Comparison of ENCODE assay signal across 28 cellular contexts in the genomic region with DNA sequence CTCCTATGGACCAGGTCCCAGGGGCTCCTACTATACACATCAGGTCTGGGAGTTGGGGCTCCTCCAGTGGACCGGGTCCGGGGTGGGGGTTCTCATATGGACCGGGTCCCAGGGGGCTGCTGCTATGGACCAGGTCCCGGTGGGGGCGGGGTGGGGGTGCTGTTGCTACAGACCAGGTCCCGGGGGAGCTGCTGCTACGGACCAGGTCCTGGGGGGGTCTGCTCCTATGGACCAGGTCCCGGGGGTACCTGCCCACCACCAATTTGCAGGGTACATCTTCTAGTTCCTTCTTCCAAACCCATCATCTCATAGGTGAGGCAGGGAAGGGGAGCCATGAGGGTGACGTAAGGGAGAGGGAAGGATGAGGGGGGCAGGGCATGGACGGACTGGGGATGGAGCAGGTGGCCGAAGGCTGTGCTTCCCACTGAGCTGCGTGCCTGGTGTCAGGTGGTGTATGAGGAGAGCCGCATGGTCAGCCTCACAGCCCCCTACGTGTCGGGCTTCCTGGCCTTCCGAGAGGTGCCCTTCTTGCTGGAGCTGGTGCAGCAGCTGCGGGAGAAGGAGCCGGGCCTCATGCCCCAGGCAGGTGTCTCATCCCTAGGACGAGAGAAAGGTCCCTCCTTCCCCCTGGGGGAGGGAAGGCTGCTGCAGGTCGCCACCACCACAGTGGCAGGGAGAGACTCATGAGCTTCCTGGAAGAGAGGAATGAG. TPM values are rescaled to one million over a fixed set of nuclear protein-coding genes. Genes with fewer than 3 reads are reported as not detected.
DNase-seq lines count a peak whose midpoint lies in the region; ATAC-seq and TF ChIP-seq lines count a peak whose summit lies in the region.
"Had no signal": no experiment of that assay in that cellular context is flagged by ENCODE, and none has a peak within 500 bp of the region (broad histone marks: within the 10 kb centered on the region; RNA-seq: fewer than 3 reads in every experiment).

No MANE protein-coding gene starts in this region.

- peaks cover 0 to 4% of the 10 kb centered on the region in 2 donors for H3K36me3 ChIP-seq in aorta (ENCODE audit: control insufficient read depth in 1 of 2, insufficient read depth in 2 of 2, low read length in 1 of 2)
- H3K36me3 ChIP-seq in upper lobe of left lung = peaks cover 0 to 32% (median 8%) of the 10 kb centered on the region in 4 donors
- H3K36me3 ChIP-seq: cardiac muscle cell had no signal

- H3K27ac Mint-ChIP-seq in stimulated activated naive CD8-positive, alpha-beta T cell treated with anti-CD3 and anti-CD28 coated beads, Interleukin-15, amount 100 ng/mL, for 72 hours = no peak overlapping the region
- H3K27ac Mint-ChIP-seq in natural killer cell treated with Interleukin-12 subunit alpha and Interleukin-12 subunit beta and Interleukin-15 and Interleukin-18, amount 100 ng/mL, for 72 hours = no peak overlapping the region
- H3K27ac Mint-ChIP-seq: activated naive CD4-positive, alpha-beta T cell treated with anti-CD3 and anti-CD28 coated beads, Interleukin-2, amount 10 ng/mL, durations not matched to agents 7 days and 5 days; naive thymus-derived CD8-positive, alpha-beta T cell had no signal

- no peak for TF ChIP-seq POLR2A in upper lobe of left lung (IDR thresholded peaks at IDR 0.05)

- peaks cover 5% of the 10 kb centered on the region for H3K36me3 Mint-ChIP-seq in natural killer cell treated with Interleukin-12 subunit alpha and Interleukin-12 subunit beta and Interleukin-15 and Interleukin-18, amount 100 ng/mL, for 72 hours

- TF ChIP-seq EP300 in upper lobe of left lung (IDR thresholded peaks at IDR 0.05) = no peak

- no peak for DNase-seq in stimulated activated naive CD8-positive, alpha-beta T cell treated with anti-CD3 and anti-CD28 coated beads, Interleukin-15, amount 100 ng/mL, for 72 hours
- no peak for DNase-seq in stimulated activated naive CD8-positive, alpha-beta T cell treated with anti-CD3 and anti-CD28 coated beads, Interleukin-15, Interleukin-2, amounts not matched to agents 100 U/mL and 50 U/mL, for 24 hours
- DNase-seq in NCI-H69 (lab: John Stamatoyannopoulos, UW) (peak; percentile 74), left colon (no peak), aorta (peak; percentile 47 to 70), upper lobe of left lung (no peak)
- no peak for DNase-seq in natural killer cell treated with Interleukin-12 subunit alpha and Interleukin-12 subunit beta and Interleukin-15 and Interleukin-18, amount 100 ng/mL, for 72 hours (ENCODE audit: low spot score)
- DNase-seq: activated CD4-positive, alpha-beta T cell treated with anti-CD3 and anti-CD28 coated beads for 4 hours; activated naive CD4-positive, alpha-beta T cell treated with anti-CD3 and anti-CD28 coated beads, Interleukin-2, amount 10 ng/mL, durations not matched to agents 7 days and 5 days; activated T-cell treated with anti-CD3 and anti-CD28 coated beads, Interleukin-2, amount 50 U/mL, for 48 hours; amygdala; cortex of kidney; foreskin melanocyte; Karpas-422; midbrain; MV-4-11; naive thymus-derived CD8-positive, alpha-beta T cell; NCI-H187 treated with DMSO at 0.1 percent for 48 hours; retina; stimulated activated CD4-positive, alpha-beta T cell treated with anti-CD3 and anti-CD28 coated beads, Interleukin-4, amount 100 ng/mL, for 1 hour; stimulated activated naive B cell treated with anti-CD40 and anti-IgM and Interleukin-4, amounts not matched to agents 10 μg/mL and 1 μg/mL and 100 μg/mL, for 72 hours had no signal

- no peaks in the 10 kb centered on the region for H3K27me3 ChIP-seq in aorta (ENCODE audit: control insufficient read depth in 1 of 2, insufficient read depth in 2 of 2, low read length in 1 of 2)
- H3K27me3 ChIP-seq in upper lobe of left lung = no peaks in the 10 kb centered on the region
- H3K27me3 ChIP-seq: cardiac muscle cell, esophagus muscularis mucosa, left lung had no signal

- H3K27ac ChIP-seq in aorta (ENCODE audit: low read depth in 1 of 2, low read length in 2 of 2) = no peak overlapping the region
- no peak overlapping the region for H3K27ac ChIP-seq in upper lobe of left lung
- H3K27ac ChIP-seq: C4-2B, cardiac muscle cell, esophagus muscularis mucosa, left lung, SK-N-MC had no signal

- peaks cover 13% of the 10 kb centered on the region for H3K27me3 Mint-ChIP-seq in stimulated activated naive CD8-positive, alpha-beta T cell treated with anti-CD3 and anti-CD28 coated beads, Interleukin-15, amount 100 ng/mL, for 72 hours
- H3K27me3 Mint-ChIP-seq in natural killer cell treated with Interleukin-12 subunit alpha and Interleukin-12 subunit beta and Interleukin-15 and Interleukin-18, amount 100 ng/mL, for 72 hours = no peaks in the 10 kb centered on the region
- H3K27me3 Mint-ChIP-seq: naive thymus-derived CD8-positive, alpha-beta T cell; stimulated activated naive B cell treated with anti-CD40 and anti-IgM and Interleukin-4, amounts not matched to agents 10 μg/mL and 1 μg/mL and 100 μg/mL, for 72 hours had no signal

- H3K9me3 Mint-ChIP-seq in stimulated activated naive CD8-positive, alpha-beta T cell treated with anti-CD3 and anti-CD28 coated beads, Interleukin-15, amount 100 ng/mL, for 72 hours = no peaks in the 10 kb centered on the region
- no peaks in the 10 kb centered on the region for H3K9me3 Mint-ChIP-seq in natural killer cell treated with Interleukin-12 subunit alpha and Interleukin-12 subunit beta and Interleukin-15 and Interleukin-18, amount 100 ng/mL, for 72 hours
- H3K9me3 Mint-ChIP-seq: activated naive CD4-positive, alpha-beta T cell treated with anti-CD3 and anti-CD28 coated beads, Interleukin-2, amount 10 ng/mL, durations not matched to agents 7 days and 5 days; naive thymus-derived CD8-positive, alpha-beta T cell; stimulated activated naive B cell treated with anti-CD40 and anti-IgM and Interleukin-4, amounts not matched to agents 10 μg/mL and 1 μg/mL and 100 μg/mL, for 72 hours had no signal

- 68% methylated on average over 20 of the region's 20 CpGs for WGBS in aorta, 2 donors
- 81 to 84% methylated on average over 13 to 17 of the region's 20 CpGs for WGBS in upper lobe of left lung, 2 donors

- peaks cover 16% of the 10 kb centered on the region for H3K4me1 Mint-ChIP-seq in stimulated activated naive CD8-positive, alpha-beta T cell treated with anti-CD3 and anti-CD28 coated beads, Interleukin-15, amount 100 ng/mL, for 72 hours
- peaks cover 12 to 17% of the 10 kb centered on the region in 2 donors for H3K4me1 Mint-ChIP-seq in natural killer cell treated with Interleukin-12 subunit alpha and Interleukin-12 subunit beta and Interleukin-15 and Interleukin-18, amount 100 ng/mL, for 72 hours (ENCODE audit: low read depth in 2 of 2)

- intact Hi-C loops in left colon (cut with DNase I, micrococcal nuclease) (loop anchor here in 1 of 2 donors (10.0 kb wide), 1 partner anchor 553 kb away; no protein-coding TSS in a partner anchor), aorta (cut with DNase I) (no loop called here)

- no peak overlapping the region for H3K4me3 ChIP-seq in aorta (ENCODE audit: low read length in 2 of 2)
- no peak overlapping the region for H3K4me3 ChIP-seq in upper lobe of left lung
- H3K4me3 ChIP-seq: cardiac muscle cell, esophagus muscularis mucosa, left lung, SK-N-MC, smooth muscle cell had no signal

- no peaks in the 10 kb centered on the region for H3K9me3 ChIP-seq in aorta (ENCODE audit: control insufficient read depth, low read length)
- H3K9me3 ChIP-seq in upper lobe of left lung = no peaks in the 10 kb centered on the region
- H3K9me3 ChIP-seq: esophagus muscularis mucosa, left lung had no signal

- H3K4me3 Mint-ChIP-seq in stimulated activated naive CD8-positive, alpha-beta T cell treated with anti-CD3 and anti-CD28 coated beads, Interleukin-15, amount 100 ng/mL, for 72 hours = no peak overlapping the region
- H3K4me3 Mint-ChIP-seq in natural killer cell treated with Interleukin-12 subunit alpha and Interleukin-12 subunit beta and Interleukin-15 and Interleukin-18, amount 100 ng/mL, for 72 hours = no peak overlapping the region
- H3K4me3 Mint-ChIP-seq: activated naive CD4-positive, alpha-beta T cell treated with anti-CD3 and anti-CD28 coated beads, Interleukin-2, amount 10 ng/mL, durations not matched to agents 7 days and 5 days; naive thymus-derived CD8-positive, alpha-beta T cell; stimulated activated naive B cell treated with anti-CD40 and anti-IgM and Interleukin-4, amounts not matched to agents 10 μg/mL and 1 μg/mL and 100 μg/mL, for 72 hours had no signal

- no peaks in the 10 kb centered on the region for H3K4me1 ChIP-seq in aorta (ENCODE audit: control insufficient read depth in 1 of 2, insufficient read depth in 2 of 2, low read length in 2 of 2)
- peaks cover 4 to 16% (median 14%) of the 10 kb centered on the region in 4 donors for H3K4me1 ChIP-seq in upper lobe of left lung

- TF ChIP-seq CTCF in upper lobe of left lung (IDR thresholded peaks at IDR 0.05) = no peak

- ATAC-seq in stimulated activated naive CD8-positive, alpha-beta T cell treated with anti-CD3 and anti-CD28 coated beads, Interleukin-15, amount 100 ng/mL, for 72 hours = peak; percentile 51
- ATAC-seq in stimulated activated naive CD8-positive, alpha-beta T cell treated with anti-CD3 and anti-CD28 coated beads, Interleukin-15, Interleukin-2, amounts not matched to agents 100 U/mL and 50 U/mL, for 24 hours = no peak
- peak; percentile 12 for ATAC-seq in left colon
- no peak for ATAC-seq in aorta (ENCODE audit: low FRiP score)
- no peak for ATAC-seq in HG03045 (IDR thresholded peaks at IDR 0.05; ENCODE audit: unreplicated experiment)
- no peak for ATAC-seq in upper lobe of left lung (ENCODE audit: low FRiP score in 2 of 2)
- ATAC-seq in natural killer cell treated with Interleukin-12 subunit alpha and Interleukin-12 subunit beta and Interleukin-15 and Interleukin-18, amount 100 ng/mL, for 72 hours = no peak
- ATAC-seq: left lung; naive thymus-derived CD8-positive, alpha-beta T cell; stimulated activated naive B cell treated with anti-CD40 and anti-IgM and Interleukin-4, amounts not matched to agents 10 μg/mL and 1 μg/mL and 100 μg/mL, for 72 hours had no signal

RNA-seq across cellular contexts. Expression of a gene that starts 6.6 kb away (rescaled TPM):
- total RNA-seq in left colon (10 to 100 TPM; 23.2 to 25.5 TPM), aorta (10 to 100 TPM; 18.2 to 28.2 TPM), upper lobe of left lung (10 to 100 TPM; 16.7 to 93.2 (median 25.6) TPM)
- polyA plus RNA-seq in aorta = 10 to 100 TPM; 14.3 to 22.5 TPM
- total RNA-seq in natural killer cell treated with Interleukin-12 subunit alpha and Interleukin-12 subunit beta and Interleukin-15 and Interleukin-18, amount 100 ng/mL, for 72 hours = 10 to 100 TPM; 14.0 to 15.2 TPM

RNA-seq across cellular contexts. Expression of a gene that starts 54.9 kb away (rescaled TPM):
- total RNA-seq in left colon (1 to 10 TPM in 1 of 2 donors, under 1 TPM in 1; 0.12 to 9.8 TPM), aorta (1 to 10 TPM in 1 of 2 donors, under 1 TPM in 1; 0.45 to 1.6 TPM), upper lobe of left lung (10 to 100 TPM in 1 of 6 donors, 1 to 10 TPM in 4, under 1 TPM in 1; 0.39 to 11.5 (median 2.5) TPM)
- polyA plus RNA-seq in aorta = under 1 TPM in 1 of 2 donors, not detected in 1; 0.13 TPM
- under 1 TPM; 0.38 to 0.92 TPM for total RNA-seq in natural killer cell treated with Interleukin-12 subunit alpha and Interleukin-12 subunit beta and Interleukin-15 and Interleukin-18, amount 100 ng/mL, for 72 hours
- total RNA-seq: cardiac muscle cell; naive thymus-derived CD8-positive, alpha-beta T cell had no signal
- polyA plus RNA-seq: cardiac muscle cell; naive thymus-derived CD8-positive, alpha-beta T cell had no signal

Comparison
In these comparisons a context has a peak if more than half of its experiments do, and no peak if none do; other contexts are left out.
1. ATAC-seq: peak in stimulated activated naive CD8-positive, alpha-beta T cell treated with anti-CD3 and anti-CD28 coated beads, Interleukin-15, amount 100 ng/mL, for 72 hours (single experiment) and left colon (single experiment); none in stimulated activated naive CD8-positive, alpha-beta T cell treated with anti-CD3 and anti-CD28 coated beads, Interleukin-15, Interleukin-2, amounts not matched to agents 100 U/mL and 50 U/mL, for 24 hours (single experiment), aorta (single experiment), HG03045 (single experiment), upper lobe of left lung (0 of 2) and natural killer cell treated with Interleukin-12 subunit alpha and Interleukin-12 subunit beta and Interleukin-15 and Interleukin-18, amount 100 ng/mL, for 72 hours (0 of 2).
2. DNase-seq: peak in NCI-H69 (single experiment) and aorta (2 of 2); none in stimulated activated naive CD8-positive, alpha-beta T cell treated with anti-CD3 and anti-CD28 coated beads, Interleukin-15, amount 100 ng/mL, for 72 hours (0 of 2), stimulated activated naive CD8-positive, alpha-beta T cell treated with anti-CD3 and anti-CD28 coated beads, Interleukin-15, Interleukin-2, amounts not matched to agents 100 U/mL and 50 U/mL, for 24 hours (single experiment), left colon (0 of 2), upper lobe of left lung (0 of 2) and natural killer cell treated with Interleukin-12 subunit alpha and Interleukin-12 subunit beta and Interleukin-15 and Interleukin-18, amount 100 ng/mL, for 72 hours (single experiment).